In genomic region chr22:26196657-26197056, GRCh38 we compare ENCODE assay signal across 16 cellular contexts. TPM values are rescaled to one million over a fixed set of nuclear protein-coding genes. Genes with fewer than 3 reads are reported as not detected.
DNase-seq lines count a peak whose midpoint lies in the region; ATAC-seq and TF ChIP-seq lines count a peak whose summit lies in the region.
"Had no signal": no experiment of that assay in that cellular context is flagged by ENCODE, and none has a peak within 500 bp of the region (broad histone marks: within the 10 kb centered on the region; RNA-seq: fewer than 3 reads in every experiment).

No MANE protein-coding gene starts in this region.

- H3K36me3 ChIP-seq in HEK293 (ENCODE audit: control insufficient read depth in 2 of 2, insufficient read depth in 1 of 2, low read length in 2 of 2), result no peaks in the 10 kb centered on the region

- ATAC-seq in WTC11, result no peak
- ATAC-seq: K562 had no signal

- H3K9me3 ChIP-seq in HEK293 (ENCODE audit: control insufficient read depth, insufficient read depth, low read depth, low read length), result no peaks in the 10 kb centered on the region
- H3K9me3 ChIP-seq: Caco-2 had no signal

- H3K36me3 Mint-ChIP-seq in WTC11, result no peaks in the 10 kb centered on the region

- H3K9me3 Mint-ChIP-seq in WTC11, result peaks cover 5% of the 10 kb centered on the region; the same call in 1 of the 2 replicates
- H3K9me3 Mint-ChIP-seq: CD4-positive, alpha-beta T cell had no signal

- no peak overlapping the region for H3K27ac Mint-ChIP-seq in WTC11
- H3K27ac Mint-ChIP-seq: CD4-positive, alpha-beta T cell; HFFc6 had no signal

- no peaks in the 10 kb centered on the region for H3K27me3 Mint-ChIP-seq in WTC11 (ENCODE audit: low read depth)

- CTCF ChIA-PET in HEK293 (lab: Yijun Ruan, JAX), result interaction anchor here (0.6 to 1.5 kb wide), 4 partner anchors 10 to 1341 kb away, joined by 3 to 4 read pairs (median 3); no protein-coding TSS in a partner anchor
- CTCF ChIA-PET in WTC11 (lab: Charles Lee), result interaction anchor here (1.3 to 3.3 kb wide), 2 partner anchors 24 kb away, joined by 4 to 11 read pairs; no protein-coding TSS in a partner anchor

- POLR2A ChIA-PET in HEK293 (lab: Yijun Ruan, JAX) (no interaction called here), WTC11 (lab: Charles Lee) (no interaction called here)

- no peak overlapping the region for H3K4me3 Mint-ChIP-seq in WTC11
- H3K4me3 Mint-ChIP-seq: CD4-positive, alpha-beta T cell; HFFc6 had no signal

- TF ChIP-seq CTCF in HEK293 (tag by site-specific recombination; IDR thresholded peaks at IDR 0.05) (no peak), WTC11 (IDR thresholded peaks at IDR 0.05) (no peak)

- DNase-seq in WTC11 (ENCODE audit: low spot score) (no peak), islet precursor cell (peak; percentile 8), medulla oblongata (ENCODE audit: extremely low spot score) (no peak), retina (no peak)
- no peak for DNase-seq in activated CD8-positive, alpha-beta memory T cell treated with anti-CD3 and anti-CD28 coated beads, Interleukin-2, amount 50 U/mL, for 48 hours
- DNase-seq: ACHN; Caco-2; CD4-positive, alpha-beta T cell; GM23248; HCEC 1CT; HFFc6; IMR-90 had no signal

- no peak overlapping the region for H3K4me3 ChIP-seq in HEK293 (ENCODE audit: low read depth, low read length)
- H3K4me3 ChIP-seq: GM23248, K562 had no signal

- H3K4me1 ChIP-seq in HEK293 (ENCODE audit: control insufficient read depth, insufficient read depth, low read length), result no peaks in the 10 kb centered on the region
- H3K4me1 ChIP-seq: Caco-2 had no signal

- H3K4me1 Mint-ChIP-seq in WTC11, result peaks cover 6% of the 10 kb centered on the region

- no peak overlapping the region for H3K27ac ChIP-seq in HEK293 (ENCODE audit: extremely low read depth, low read depth, low read length)
- H3K27ac ChIP-seq: C4-2B, GM23248 had no signal

TF ChIP-seq in HEK293, 187 proteins besides CTCF, POLR2A, EP300 and RAD21:
- TF ChIP-seq PRDM4 (tag by site-specific recombination; IDR thresholded peaks at IDR 0.05) (no peak), SCRT2 (tag by site-specific recombination; IDR thresholded peaks at IDR 0.05) (peak; percentile 56)

TF ChIP-seq in WTC11, 78 proteins besides CTCF, POLR2A, EP300 and RAD21:
- TF ChIP-seq GABPB1 (CRISPR knock-in tag; IDR thresholded peaks at IDR 0.05) (0 out of 2 replicates have a peak, but pooled peaks have one; percentile 29), PRRX2 (CRISPR knock-in tag; IDR thresholded peaks at IDR 0.05) (no peak)

RNA-seq across cellular contexts. Expression of gene SEZ6L, which starts 27.4 kb away (rescaled TPM):
- total RNA-seq in WTC11 (2021), result 0.57 to 1.1 TPM (median 0.57 TPM) in 3 replicates
- total RNA-seq: Caco-2, HFFc6, HT-29, IMR-90, K562 had no signal
